17 cellular contexts compared by ENCODE assay signal in genomic region chr4:173374588-173374987, GRCh38. TPM values are rescaled to one million over a fixed set of nuclear protein-coding genes. Genes with fewer than 3 reads are reported as not detected.
DNase-seq lines count a peak whose midpoint lies in the region; ATAC-seq, FAIRE-seq and TF ChIP-seq lines count a peak whose summit lies in the region.
"Had no signal": no experiment of that assay in that cellular context is flagged by ENCODE, and none has a peak within 500 bp of the region (broad histone marks: within the 10 kb centered on the region; RNA-seq: fewer than 3 reads in every experiment).

No MANE protein-coding gene starts in this region.

- H2AK9ac ChIP-seq in IMR-90 (replicated peaks; ENCODE audit: low read depth, low read length, poor library complexity): no peak overlapping the region

- H3K27ac ChIP-seq in IMR-90 (ENCODE audit: insufficient read depth, low read length): no peak overlapping the region
- peak overlapping the region; percentile 94 to 98 (median 97) for H3K27ac ChIP-seq in sigmoid colon

- dilution Hi-C loops in IMR-90 (cut with HindIII; ENCODE audit: low sequenced_read_pairs, unreplicated experiment): no loop called here

- H4K20me1 ChIP-seq in IMR-90 (ENCODE audit: insufficient read depth, low read length): no peaks in the 10 kb centered on the region

- H3K4me1 ChIP-seq in IMR-90 (ENCODE audit: control insufficient read depth, insufficient read depth, low read length) (no peaks in the 10 kb centered on the region), sigmoid colon (peaks cover 0 to 55% (median 30%) of the 10 kb centered on the region in 4 donors)

- H3K9me3 ChIP-seq in IMR-90 (ENCODE audit: control insufficient read depth, insufficient read depth, low read length): no peaks in the 10 kb centered on the region
- H3K9me3 ChIP-seq in sigmoid colon: no peaks in the 10 kb centered on the region

- no peak overlapping the region for H4K8ac ChIP-seq in IMR-90 (ENCODE audit: low read depth in 2 of 2, low read length in 2 of 2)

- H3K79me1 ChIP-seq in IMR-90 (ENCODE audit: low read depth in 1 of 2, low read length in 2 of 2): peaks cover 6 to 13% of the 10 kb centered on the region in 2 experiments

- no peak overlapping the region for H3K18ac ChIP-seq in IMR-90 (ENCODE audit: low read depth, low read length)

- no peak overlapping the region for H3K4ac ChIP-seq in IMR-90 (ENCODE audit: low read depth, low read length)

- H2AFZ ChIP-seq in IMR-90 (replicated peaks; ENCODE audit: low read length, poor library complexity): no peak overlapping the region

- no peaks in the 10 kb centered on the region for H3K9me1 ChIP-seq in IMR-90 (ENCODE audit: insufficient read depth, low read length)

- no peak for TF ChIP-seq CTCF in IMR-90 (conservative IDR thresholded peaks at IDR 0.05; ENCODE audit: low read depth, low read length)
- TF ChIP-seq CTCF in astrocyte of the cerebellum (IDR thresholded peaks at IDR 0.05; ENCODE audit: low read depth, low read length, missing control alignments): no peak
- TF ChIP-seq CTCF in sigmoid colon (IDR thresholded peaks at IDR 0.05): no peak

- TF ChIP-seq EP300 in sigmoid colon (IDR thresholded peaks at IDR 0.05): no peak

- H3K56ac ChIP-seq in IMR-90 (ENCODE audit: extremely low read depth, insufficient read depth, low read length): no peak overlapping the region

- H4K91ac ChIP-seq in IMR-90 (ENCODE audit: insufficient read depth, low read depth, low read length): no peak overlapping the region

- H2BK120ac ChIP-seq in IMR-90 (ENCODE audit: low read depth, low read length): no peak overlapping the region

- no peak overlapping the region for H3K23ac ChIP-seq in IMR-90 (ENCODE audit: low read depth, low read length)

- no peak overlapping the region for H2AK5ac ChIP-seq in IMR-90 (ENCODE audit: low read depth, low read length)

- no TSS peak for BruUV-seq in IMR-90 (replicated peaks; lab: Mats Ljungman, UMichigan)

- no peak overlapping the region for H3K14ac ChIP-seq in IMR-90 (replicated peaks; ENCODE audit: low read depth, low read length)

- no peak for TF ChIP-seq POLR2A in IMR-90 (IDR thresholded peaks at IDR 0.05; ENCODE audit: low read depth, low read length)
- no peak for TF ChIP-seq POLR2A in sigmoid colon (IDR thresholded peaks at IDR 0.05)

- TF ChIP-seq RAD21 in IMR-90 (IDR thresholded peaks at IDR 0.05; ENCODE audit: low read length): no peak

- H2BK5ac ChIP-seq in IMR-90 (ENCODE audit: low read depth, low read length, poor library complexity, severe bottlenecking): no peak overlapping the region

- intact Hi-C loops in IMR-90 (cut with micrococcal nuclease) (loop anchor here (5.0 kb wide), 1 partner anchor 908 kb away; the partner anchor contains the start of genes CEP44 and FBXO8), sigmoid colon (cut with DNase I) (loop anchor here (5.0 kb wide), 2 partner anchors 43 to 133 kb away; no protein-coding TSS in a partner anchor)

- H3K4me3 ChIP-seq in IMR-90 (ENCODE audit: insufficient read depth, low read depth, low read length) (no peak overlapping the region), astrocyte of the cerebellum (ENCODE audit: low read depth, low read length) (peak overlapping the region; percentile 19), sigmoid colon (peak overlapping the region in 1 of 4 donors; percentile 90)

- POLR2A ChIA-PET in IMR-90 (lab: Charles Lee; ENCODE audit: unreplicated experiment): interaction anchor here (1.0 kb wide), 1 partner anchor 40 kb away, joined by 3 read pairs; the partner anchor contains the start of gene HMGB2

- H2BK20ac ChIP-seq in IMR-90 (ENCODE audit: low read depth, low read length): no peak overlapping the region

- DNase-seq in IMR-90: no peak
- DNase-seq in astrocyte of the cerebellum (ENCODE audit: low read depth): no peak
- no peak for DNase-seq in sigmoid colon
- no peak for DNase-seq in dermis blood vessel endothelial cell
- DNase-seq in NCI-H1105 (lab: John Stamatoyannopoulos, UW): no peak
- DNase-seq: DMS79, NCI-H1048, NCI-H1436 treated with DMSO at 0.1 percent for 48 hours, NCI-H2029, NCI-H2171, NCI-H69 had no signal

- no peak overlapping the region for H2BK15ac ChIP-seq in IMR-90 (ENCODE audit: low read depth, low read length)

- ATAC-seq in IMR-90 (ENCODE audit: low read depth) (no peak), HG02623 (IDR thresholded peaks at IDR 0.05; ENCODE audit: unreplicated experiment) (no peak)
- ATAC-seq: Right ventricle myocardium inferior had no signal

- in situ Hi-C loops in IMR-90 (cut with MboI; ENCODE audit: low sequenced_read_pairs): no loop called here
- in situ Hi-C loops in astrocyte of the cerebellum (cut with HindIII; ENCODE audit: low sequenced_read_pairs): no loop called here

- H3K9ac ChIP-seq in IMR-90 (ENCODE audit: low read depth, low read length): no peak overlapping the region

- H3K36me3 ChIP-seq in IMR-90 (ENCODE audit: control insufficient read depth, insufficient read depth, low read length) (peaks cover 3% of the 10 kb centered on the region; the same call in 1 of the 2 replicates), sigmoid colon (peaks cover 0 to 17% (median 0%) of the 10 kb centered on the region in 4 donors)

- peak; percentile 11 for FAIRE-seq in A204.1 (lab: Jason Lieb, UNC)
- FAIRE-seq: H54, RCC 7860 had no signal

- no CpG with 5 or more reads among the region's 2 CpGs for whole genome bisulfite sequencing in IMR-90 (ENCODE audit: extremely low coverage in 2 of 2, insufficient read length in 1 of 2), 2 experiments
- 94 to 95% methylated on average over 2 of the region's 2 CpGs for WGBS in sigmoid colon, 2 donors

- H4K5ac ChIP-seq in IMR-90 (ENCODE audit: low read depth, low read length): no peak overlapping the region

- H3K4me2 ChIP-seq in IMR-90 (ENCODE audit: low read depth, low read length): no peak overlapping the region

- H3K27me3 ChIP-seq in IMR-90 (ENCODE audit: control insufficient read depth, insufficient read depth, low read length): no peaks in the 10 kb centered on the region
- no peaks in the 10 kb centered on the region for H3K27me3 ChIP-seq in sigmoid colon

- CTCF ChIA-PET in IMR-90 (lab: Yijun Ruan, JAX): interaction anchor here (0.8 kb wide), 1 partner anchor 16 kb away, joined by 3 read pairs; no protein-coding TSS in a partner anchor

TF ChIP-seq in IMR-90, 13 proteins besides CTCF, POLR2A, EP300 and RAD21:
- no peak for TF ChIP-seq RFX5 (IDR thresholded peaks at IDR 0.05; ENCODE audit: low read depth, low read length)
- peak; percentile 81 for TF ChIP-seq MAFK (IDR thresholded peaks at IDR 0.05; ENCODE audit: low read depth, low read length)

RNA-seq across cellular contexts. Expression of gene SAP30, which starts 3.8 kb away (rescaled TPM):
- total RNA-seq in IMR-90 (2012; rRNA removed) (3.8 and 13.9 TPM in 2 replicates), sigmoid colon (10 to 100 TPM; 39.6 to 61.4 (median 53.1) TPM), dermis blood vessel endothelial cell (27.7 and 35.7 TPM in 2 replicates)
- polyA plus RNA-seq in IMR-90 (2012; rRNA removed) (11.7 and 15.6 TPM in 2 replicates), sigmoid colon (10 to 100 TPM in 1 of 3 donors, 1 to 10 TPM in 2; 7.2 to 11.0 (median 9.0) TPM)
- polyA plus RNA-seq in IMR-90 (2012; cell fraction: cytosol; rRNA removed): 4.9 and 13.1 TPM in 2 replicates
- 5.9 and 6.5 TPM in 2 replicates for polyA plus RNA-seq in IMR-90 (2012; cell fraction: nucleus; rRNA removed; ENCODE audit: low replicate concordance)

RNA-seq across cellular contexts. Expression of gene SCRG1, which starts 24.3 kb away (rescaled TPM):
- under 0.01 TPM in 2 replicates for total RNA-seq in IMR-90 (2012; rRNA removed)
- polyA plus RNA-seq in IMR-90 (2012; rRNA removed): 0.22 and 0.23 TPM in 2 replicates
- polyA plus RNA-seq in IMR-90 (2012; cell fraction: cytosol; rRNA removed): 0.02 and 0.12 TPM in 2 replicates
- 0.01 and 0.15 TPM in 2 replicates for polyA plus RNA-seq in IMR-90 (2012; cell fraction: nucleus; rRNA removed; ENCODE audit: low replicate concordance)
- 1 to 10 TPM; 2.6 to 5.8 (median 4.5) TPM for total RNA-seq in sigmoid colon
- polyA plus RNA-seq in sigmoid colon: under 1 TPM in 2 of 3 donors, not detected in 1; 0.55 to 0.60 TPM
- under 0.01 TPM in 1 of 2 replicates, not detected in the other for total RNA-seq in dermis blood vessel endothelial cell
- total RNA-seq: MCF 10A had no signal

RNA-seq across cellular contexts. Expression of gene HMGB2, which starts 40.4 kb away (rescaled TPM):
- total RNA-seq in IMR-90 (2012; rRNA removed): 49.3 and 112 TPM in 2 replicates
- polyA plus RNA-seq in IMR-90 (2012; rRNA removed): 83.2 and 106 TPM in 2 replicates
- 19.0 and 21.0 TPM in 2 replicates for polyA plus RNA-seq in IMR-90 (2012; cell fraction: cytosol; rRNA removed)
- polyA plus RNA-seq in IMR-90 (2012; cell fraction: nucleus; rRNA removed; ENCODE audit: low replicate concordance): 9.2 and 30.2 TPM in 2 replicates
- total RNA-seq in sigmoid colon: 10 to 100 TPM; 45.1 to 74.7 (median 59.4) TPM
- 100 to 1,000 TPM in 2 of 3 donors, 10 to 100 TPM in 1; 96.1 to 255 (median 129) TPM for polyA plus RNA-seq in sigmoid colon
- 90.9 and 215 TPM in 2 replicates for total RNA-seq in dermis blood vessel endothelial cell
